ENCODE assay signal across 1 cellular context in genomic region chr10:87228247-87228646, GRCh38. TPM values are rescaled to one million over a fixed set of nuclear protein-coding genes. Genes with fewer than 3 reads are reported as not detected.
"Had no signal": no experiment of that assay in that cellular context is flagged by ENCODE, and none has a peak within 500 bp of the region (broad histone marks: within the 10 kb centered on the region; RNA-seq: fewer than 3 reads in every experiment).

No MANE protein-coding gene starts in this region.

RNA-seq across cellular contexts. Expression of gene NUTM2A, which starts 3.0 kb away (rescaled TPM):
- total RNA-seq: G401 had no signal
